11 cellular contexts compared by ENCODE assay signal in the genomic region with DNA sequence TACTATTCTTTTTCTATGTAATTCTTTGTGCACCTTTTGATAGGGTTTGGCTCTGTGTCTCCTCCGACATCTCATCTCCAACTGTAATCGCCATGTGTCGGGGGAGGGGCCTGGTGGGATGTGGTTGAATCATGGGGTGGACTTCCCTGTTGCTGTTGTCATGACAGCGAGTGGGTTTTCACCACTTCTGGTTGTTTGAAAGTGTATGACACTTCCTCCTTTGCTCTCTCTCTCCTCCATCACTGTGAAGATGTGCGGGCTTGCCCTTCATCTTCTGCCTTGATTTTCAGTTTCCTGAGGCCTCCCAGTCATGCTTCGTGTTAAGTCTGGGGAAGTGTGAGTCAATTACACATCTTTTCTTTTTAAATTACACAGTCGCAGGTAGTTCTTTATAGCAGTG.
DNase-seq lines count a peak whose midpoint lies in the region; ATAC-seq lines count a peak whose summit lies in the region.
"Had no signal": no experiment of that assay in that cellular context is flagged by ENCODE, and none has a peak within 500 bp of the region (broad histone marks: within the 10 kb centered on the region; RNA-seq: fewer than 3 reads in every experiment).

No MANE protein-coding gene starts in this region.

- no peaks in the 10 kb centered on the region for H3K27me3 Mint-ChIP-seq in activated CD8-positive, alpha-beta T cell treated with anti-CD3 and anti-CD28 coated beads, Interleukin-2, amount 10 ng/mL, durations not matched to agents 7 days and 5 days (ENCODE audit: low read depth)
- H3K27me3 Mint-ChIP-seq in central memory CD8-positive, alpha-beta T cell = peaks cover 7% of the 10 kb centered on the region

- peaks cover 3% of the 10 kb centered on the region for H3K36me3 Mint-ChIP-seq in activated CD8-positive, alpha-beta T cell treated with anti-CD3 and anti-CD28 coated beads, Interleukin-2, amount 10 ng/mL, durations not matched to agents 7 days and 5 days (ENCODE audit: low read depth)
- H3K36me3 Mint-ChIP-seq in central memory CD8-positive, alpha-beta T cell (ENCODE audit: insufficient read depth) = peaks cover 2% of the 10 kb centered on the region

- no peaks in the 10 kb centered on the region for H3K4me1 ChIP-seq in HAP-1
- H3K4me1 ChIP-seq: heart right ventricle, left ventricle myocardium inferior had no signal

- DNase-seq in stimulated activated CD4-positive, alpha-beta T cell treated with anti-CD3 and anti-CD28 coated beads, Interleukin-1b, Interleukin-23, amount 100 ng/mL, for 48 hours = peak; percentile 6
- no peak for DNase-seq in stimulated activated CD4-positive, alpha-beta T cell treated with anti-CD3 and anti-CD28 coated beads, Interleukin-12 subunit alpha, Interleukin-12 subunit beta, amount 100 ng/mL, for 4 hours
- DNase-seq in activated CD8-positive, alpha-beta T cell treated with anti-CD3 and anti-CD28 coated beads, Interleukin-2, amount 10 ng/mL, durations not matched to agents 7 days and 5 days = peak; percentile 74
- DNase-seq in central memory CD8-positive, alpha-beta T cell (ENCODE audit: low spot score in 2 of 2) = no peak
- DNase-seq in DMS 273 (lab: John Stamatoyannopoulos, UW; ENCODE audit: unreplicated experiment) = no peak
- DNase-seq in HAP-1 (ENCODE audit: low spot score in 2 of 2) = no peak
- DNase-seq: heart right ventricle, left ventricle myocardium inferior had no signal

- in situ Hi-C loops in HAP-1 (cut with MboI; ENCODE audit: low sequenced_read_pairs) = no loop called here

- ATAC-seq in activated CD8-positive, alpha-beta T cell treated with anti-CD3 and anti-CD28 coated beads, Interleukin-2, amount 10 ng/mL, durations not matched to agents 7 days and 5 days = peak; percentile 81
- ATAC-seq in central memory CD8-positive, alpha-beta T cell (replicated peaks; ENCODE audit: extremely low read depth, poor library complexity, severe bottlenecking) = peak; percentile 40
- ATAC-seq in HG03469 (IDR thresholded peaks at IDR 0.05; ENCODE audit: unreplicated experiment) = no peak
- ATAC-seq in GM21447 (IDR thresholded peaks at IDR 0.05; ENCODE audit: unreplicated experiment) = no peak
- ATAC-seq: heart right ventricle had no signal

- CTCF ChIA-PET in activated CD8-positive, alpha-beta T cell treated with anti-CD3 and anti-CD28 coated beads, Interleukin-2, amount 10 ng/mL, durations not matched to agents 7 days and 5 days (lab: Charles Lee) = no interaction called here

- H3K4me1 Mint-ChIP-seq in activated CD8-positive, alpha-beta T cell treated with anti-CD3 and anti-CD28 coated beads, Interleukin-2, amount 10 ng/mL, durations not matched to agents 7 days and 5 days (ENCODE audit: low read depth) = peaks cover 10% of the 10 kb centered on the region
- peaks cover 5% of the 10 kb centered on the region for H3K4me1 Mint-ChIP-seq in central memory CD8-positive, alpha-beta T cell

- no peak overlapping the region for H3K4me3 ChIP-seq in HAP-1
- H3K4me3 ChIP-seq: cardiac muscle cell, heart right ventricle, left ventricle myocardium inferior had no signal

- peak overlapping the region; percentile 39 for H3K4me3 Mint-ChIP-seq in activated CD8-positive, alpha-beta T cell treated with anti-CD3 and anti-CD28 coated beads, Interleukin-2, amount 10 ng/mL, durations not matched to agents 7 days and 5 days
- no peak overlapping the region for H3K4me3 Mint-ChIP-seq in central memory CD8-positive, alpha-beta T cell

- peaks cover 10% of the 10 kb centered on the region for H3K9me3 Mint-ChIP-seq in activated CD8-positive, alpha-beta T cell treated with anti-CD3 and anti-CD28 coated beads, Interleukin-2, amount 10 ng/mL, durations not matched to agents 7 days and 5 days (ENCODE audit: insufficient read depth)
- H3K9me3 Mint-ChIP-seq in central memory CD8-positive, alpha-beta T cell = no peaks in the 10 kb centered on the region

- H3K36me3 ChIP-seq in HAP-1 (replicated peaks) = no peaks in the 10 kb centered on the region
- H3K36me3 ChIP-seq: cardiac muscle cell, heart right ventricle, left ventricle myocardium inferior had no signal

- POLR2A ChIA-PET in activated CD8-positive, alpha-beta T cell treated with anti-CD3 and anti-CD28 coated beads, Interleukin-2, amount 10 ng/mL, durations not matched to agents 7 days and 5 days (lab: Charles Lee) = no interaction called here

- peak overlapping the region; percentile 81 for H3K27ac Mint-ChIP-seq in activated CD8-positive, alpha-beta T cell treated with anti-CD3 and anti-CD28 coated beads, Interleukin-2, amount 10 ng/mL, durations not matched to agents 7 days and 5 days
- H3K27ac Mint-ChIP-seq in central memory CD8-positive, alpha-beta T cell (ENCODE audit: low read depth) = no peak overlapping the region

- H3K27me3 ChIP-seq in HAP-1 (ENCODE audit: low read depth) = no peaks in the 10 kb centered on the region
- H3K27me3 ChIP-seq: cardiac muscle cell, heart right ventricle had no signal

- no peaks in the 10 kb centered on the region for H3K9me3 ChIP-seq in HAP-1

Comparison
In these comparisons a context has a peak if more than half of its experiments do, and no peak if none do; other contexts are left out.
1. DNase-seq: peak in stimulated activated CD4-positive, alpha-beta T cell treated with anti-CD3 and anti-CD28 coated beads, Interleukin-1b, Interleukin-23, amount 100 ng/mL, for 48 hours (single experiment) and activated CD8-positive, alpha-beta T cell treated with anti-CD3 and anti-CD28 coated beads, Interleukin-2, amount 10 ng/mL, durations not matched to agents 7 days and 5 days (single experiment); none in stimulated activated CD4-positive, alpha-beta T cell treated with anti-CD3 and anti-CD28 coated beads, Interleukin-12 subunit alpha, Interleukin-12 subunit beta, amount 100 ng/mL, for 4 hours (single experiment), central memory CD8-positive, alpha-beta T cell (0 of 2), DMS 273 (single experiment) and HAP-1 (0 of 2).
2. ATAC-seq: peak in activated CD8-positive, alpha-beta T cell treated with anti-CD3 and anti-CD28 coated beads, Interleukin-2, amount 10 ng/mL, durations not matched to agents 7 days and 5 days (single experiment) and central memory CD8-positive, alpha-beta T cell (single experiment); none in HG03469 (single experiment) and GM21447 (single experiment).